ENCODE assay signal across 7 cellular contexts in genomic region chr11:20337526-20338154, GRCh38. TPM values are rescaled to one million over a fixed set of nuclear protein-coding genes. Genes with fewer than 3 reads are reported as not detected.
DNase-seq lines count a peak whose midpoint lies in the region; ATAC-seq and TF ChIP-seq lines count a peak whose summit lies in the region.

No MANE protein-coding gene starts in this region.

- H3K27me3 ChIP-seq in suprapubic skin: peaks cover 32% of the 10 kb centered on the region

- no peaks in the 10 kb centered on the region for H3K4me1 ChIP-seq in suprapubic skin

- no peak for TF ChIP-seq CTCF in suprapubic skin (IDR thresholded peaks at IDR 0.05)

- no peaks in the 10 kb centered on the region for H3K9me3 ChIP-seq in suprapubic skin

- WGBS in suprapubic skin: 23% methylated on average over 9 of the region's 9 CpGs

- no peak for ATAC-seq in HG03097 (IDR thresholded peaks at IDR 0.05; ENCODE audit: low FRiP score, unreplicated experiment)

- no peaks in the 10 kb centered on the region for H3K36me3 ChIP-seq in suprapubic skin

- TF ChIP-seq POLR2A in suprapubic skin (IDR thresholded peaks at IDR 0.05): no peak

- DNase-seq in Daoy (ENCODE audit: low read depth) (peak; percentile 39), HuH-7 (ENCODE audit: low spot score) (peak; percentile 21), SHP77 (lab: John Stamatoyannopoulos, UW) (peak; percentile 9 to 13), iPS-NIHi11 (ENCODE audit: low spot score) (peak; percentile 58), activated gamma-delta T cell treated with Interleukin-2 at 50 U/mL for 16 hours (no peak), suprapubic skin (ENCODE audit: low spot score in 2 of 2) (no peak)

- no peak overlapping the region for H3K27ac ChIP-seq in suprapubic skin

- no peak for TF ChIP-seq EP300 in suprapubic skin (IDR thresholded peaks at IDR 0.05)

- H3K4me3 ChIP-seq in suprapubic skin: no peak overlapping the region

RNA-seq across cellular contexts. Expression of gene HTATIP2, which starts 25.9 kb away (rescaled TPM):
- total RNA-seq in Daoy (2014; rRNA removed; shearing (Covaris generic)): 43.1 and 54.4 TPM in 2 replicates
- 10 to 100 TPM; 24.9 to 67.6 (median 46.4) TPM for total RNA-seq in suprapubic skin

RNA-seq across cellular contexts. Expression of gene PRMT3, which starts 49.9 kb away (rescaled TPM):
- 28.3 and 36.4 TPM in 2 replicates for total RNA-seq in Daoy (2014; rRNA removed; shearing (Covaris generic))
- 10 to 100 TPM; 13.3 to 19.7 (median 15.5) TPM for total RNA-seq in suprapubic skin

Comparison
In these comparisons a context has a peak if more than half of its experiments do, and no peak if none do; other contexts are left out.
1. DNase-seq: peak in Daoy (single experiment), HuH-7 (single experiment), SHP77 (2 of 2) and iPS-NIHi11 (single experiment); none in activated gamma-delta T cell treated with Interleukin-2 at 50 U/mL for 16 hours (single experiment) and suprapubic skin (0 of 2).